In genomic region chr6:119672725-119673124, GRCh38 we compare ENCODE assay signal across 18 cellular contexts.
DNase-seq lines count a peak whose midpoint lies in the region; ATAC-seq, FAIRE-seq and TF ChIP-seq lines count a peak whose summit lies in the region.
"Had no signal": no experiment of that assay in that cellular context is flagged by ENCODE, and none has a peak within 500 bp of the region (broad histone marks: within the 10 kb centered on the region; RNA-seq: fewer than 3 reads in every experiment).

No MANE protein-coding gene starts in this region.

- H3K9me1 ChIP-seq in keratinocyte (ENCODE audit: control insufficient read depth, extremely low read depth, insufficient read depth, low read length) = no peaks in the 10 kb centered on the region

- H4K20me1 ChIP-seq in keratinocyte (ENCODE audit: control insufficient read depth, extremely low read depth, insufficient read depth, low read length) = no peaks in the 10 kb centered on the region

- H3K27ac Mint-ChIP-seq in WTC11 = no peak overlapping the region
- H3K27ac Mint-ChIP-seq in mesothelial cell of epicardium = no peak overlapping the region
- H3K27ac Mint-ChIP-seq: B cell; CD4-positive, alpha-beta T cell had no signal

- H3K9me3 Mint-ChIP-seq in WTC11 (no peaks in the 10 kb centered on the region), mesothelial cell of epicardium (no peaks in the 10 kb centered on the region)
- H3K9me3 Mint-ChIP-seq: CD4-positive, alpha-beta T cell had no signal

- no peak overlapping the region for H3K4me2 ChIP-seq in keratinocyte (ENCODE audit: control insufficient read depth, extremely low read depth, insufficient read depth, low read depth, low read length)

- no peaks in the 10 kb centered on the region for H3K9me3 ChIP-seq in keratinocyte (ENCODE audit: control insufficient read depth, low read depth, low read length)
- no peaks in the 10 kb centered on the region for H3K9me3 ChIP-seq in heart right ventricle

- H3K79me2 ChIP-seq in keratinocyte (ENCODE audit: control insufficient read depth, insufficient read depth, low read length) = no peaks in the 10 kb centered on the region

- H3K27me3 ChIP-seq in keratinocyte (ENCODE audit: control insufficient read depth, extremely low read depth, insufficient read depth, low read length) = no peaks in the 10 kb centered on the region
- H3K27me3 ChIP-seq in heart right ventricle = no peaks in the 10 kb centered on the region

- TF ChIP-seq POLR2A in H54 (IDR thresholded peaks at IDR 0.05; ENCODE audit: low read depth, low read length) = no peak

- H3K4me1 ChIP-seq in keratinocyte (ENCODE audit: control insufficient read depth, extremely low read depth, insufficient read depth, low read length) (no peaks in the 10 kb centered on the region), heart right ventricle (peaks cover 0 to 19% (median 0%) of the 10 kb centered on the region in 9 donors)

- H3K4me1 Mint-ChIP-seq in WTC11 = peaks cover 27% of the 10 kb centered on the region
- peaks cover 3% of the 10 kb centered on the region for H3K4me1 Mint-ChIP-seq in mesothelial cell of epicardium
- H3K4me1 Mint-ChIP-seq: B cell had no signal

- CTCF ChIA-PET in WTC11 (lab: Charles Lee) = interaction anchor here (0.6 to 1.8 kb wide), 2 partner anchors 47 to 55 kb away, joined by 3 to 4 read pairs; no protein-coding TSS in a partner anchor

- dilution Hi-C loops in keratinocyte (cut with MboI; ENCODE audit: extremely low pct_ligation_motif_present, low sequenced_read_pairs) = no loop called here

- H3K27ac ChIP-seq in keratinocyte (ENCODE audit: control insufficient read depth, insufficient read depth, low read length) = no peak overlapping the region
- no peak overlapping the region for H3K27ac ChIP-seq in heart right ventricle
- H3K27ac ChIP-seq: GM23248 had no signal

- DNase-seq in ELF-1 (ENCODE audit: low read depth, low spot score) = peak; percentile 53
- peak; percentile 21 for DNase-seq in NCI-H345 treated with DMSO at 0.1 percent for 48 hours (lab: John Stamatoyannopoulos, UW; ENCODE audit: unreplicated experiment)
- no peak for DNase-seq in WTC11 (ENCODE audit: low spot score)
- DNase-seq in keratinocyte (ENCODE audit: low read depth, low spot score) = no peak
- no peak for DNase-seq in heart right ventricle
- DNase-seq in H54 (ENCODE audit: insufficient read length, low spot score) = no peak
- DNase-seq in mesothelial cell of epicardium (ENCODE audit: low spot score in 2 of 2, unreplicated experiment in 2 of 2) = no peak
- DNase-seq: ACHN; CD4-positive, alpha-beta T cell; DND-41; GM23248; KG1; NCI-H1092; NCI-H187; NCI-H2171; NCI-H510A treated with DMSO at 0.1 percent for 48 hours; SHP77 treated with DMSO at 0.1 percent for 48 hours had no signal

- no peaks in the 10 kb centered on the region for H3K36me3 ChIP-seq in keratinocyte (ENCODE audit: control insufficient read depth in 2 of 2, extremely low read depth in 1 of 2, insufficient read depth in 2 of 2, low read length in 2 of 2)
- no peaks in the 10 kb centered on the region for H3K36me3 ChIP-seq in heart right ventricle

- H3K4me3 ChIP-seq in keratinocyte (ENCODE audit: control insufficient read depth in 2 of 3, extremely low read depth in 1 of 3, insufficient read depth in 2 of 3, low read depth in 1 of 3, low read length in 3 of 3) (no peak overlapping the region), heart right ventricle (no peak overlapping the region)
- H3K4me3 ChIP-seq: GM23248 had no signal

- ATAC-seq in WTC11 = peak; percentile 95
- ATAC-seq in heart right ventricle = no peak

- intact Hi-C loops in heart right ventricle (cut with DNase I) = no loop called here

- H2AFZ ChIP-seq in keratinocyte (ENCODE audit: control insufficient read depth, low read length) = no peak overlapping the region
- H2AFZ ChIP-seq: GM23248 had no signal

- POLR2A ChIA-PET in WTC11 (lab: Charles Lee) = no interaction called here

- no peaks in the 10 kb centered on the region for H3K27me3 Mint-ChIP-seq in WTC11 (ENCODE audit: low read depth)
- peaks cover 3% of the 10 kb centered on the region for H3K27me3 Mint-ChIP-seq in mesothelial cell of epicardium (ENCODE audit: low read depth)
- H3K27me3 Mint-ChIP-seq: B cell; CD4-positive, alpha-beta T cell had no signal

- no peak overlapping the region for H3K9ac ChIP-seq in keratinocyte (ENCODE audit: control insufficient read depth, extremely low read depth, insufficient read depth, low read length)
- H3K9ac ChIP-seq: GM23248 had no signal

- H3K4me3 Mint-ChIP-seq in WTC11 (no peak overlapping the region), mesothelial cell of epicardium (no peak overlapping the region)
- H3K4me3 Mint-ChIP-seq: B cell; CD4-positive, alpha-beta T cell had no signal

- FAIRE-seq in keratinocyte (lab: Jason Lieb, UNC) (peak; percentile 5), H54 (lab: Jason Lieb, UNC) (no peak)

- no peak for TF ChIP-seq CTCF in WTC11 (IDR thresholded peaks at IDR 0.05)
- TF ChIP-seq CTCF in keratinocyte (optimal IDR thresholded peaks at IDR 0.05 in 1 of 3, IDR thresholded peaks at IDR 0.05 in 1 of 3, conservative IDR thresholded peaks at IDR 0.05 in 1 of 3; ENCODE audit: extremely low read depth in 1 of 3, insufficient read depth in 2 of 3, low read length in 3 of 3) = no peak
- TF ChIP-seq CTCF in heart right ventricle (IDR thresholded peaks at IDR 0.05) = no peak
- TF ChIP-seq CTCF in mesothelial cell of epicardium (IDR thresholded peaks at IDR 0.05; ENCODE audit: unreplicated experiment) = no peak

- H3K36me3 Mint-ChIP-seq in WTC11 (no peaks in the 10 kb centered on the region), mesothelial cell of epicardium (no peaks in the 10 kb centered on the region)

- WGBS in heart right ventricle, 2 donors = 71 to 78% methylated on average over 1 of the region's 1 CpG

TF ChIP-seq in WTC11, 78 proteins besides CTCF, POLR2A, EP300 and RAD21:
- no peak for TF ChIP-seq CREB1 (CRISPR knock-in tag; IDR thresholded peaks at IDR 0.05)
- 0 out of 2 replicates have a peak, but pooled peaks have one; percentile 48 for TF ChIP-seq FOXK1 (CRISPR knock-in tag; IDR thresholded peaks at IDR 0.05)
- no peak for TF ChIP-seq NR1H2 (CRISPR knock-in tag; IDR thresholded peaks at IDR 0.05)

Comparison
In these comparisons a context has a peak if more than half of its experiments do, and no peak if none do; other contexts are left out.
1. DNase-seq: peak in ELF-1 (single experiment) and NCI-H345 treated with DMSO at 0.1 percent for 48 hours (single experiment); none in WTC11 (single experiment), keratinocyte (single experiment), heart right ventricle (0 of 2), H54 (single experiment) and mesothelial cell of epicardium (0 of 2).